Comparison of ENCODE assay signal across 7 cellular contexts in the genomic region with DNA sequence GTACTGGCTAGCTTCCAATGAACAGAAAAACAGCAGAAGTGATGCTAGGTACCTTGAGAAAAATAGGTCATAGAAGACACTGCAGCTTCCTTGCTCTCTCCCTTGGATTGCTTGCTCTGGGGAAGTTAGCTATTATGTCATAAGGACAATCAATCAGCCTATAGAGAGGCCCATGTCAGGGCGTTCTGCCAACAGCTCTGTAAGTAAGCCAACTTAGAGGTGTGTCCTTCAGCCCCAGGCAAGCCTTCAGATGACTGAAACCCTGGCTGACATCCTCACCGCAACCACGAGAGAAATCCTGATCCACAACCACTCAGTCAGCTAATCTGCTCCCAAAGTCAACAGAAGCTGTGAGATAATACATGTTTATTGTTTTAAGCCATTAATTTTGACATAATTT. TPM values are rescaled to one million over a fixed set of nuclear protein-coding genes. Genes with fewer than 3 reads are reported as not detected.
DNase-seq lines count a peak whose midpoint lies in the region; ATAC-seq, FAIRE-seq and TF ChIP-seq lines count a peak whose summit lies in the region.
"Not testable (repeated sequence)": the region's sequence is repeated elsewhere in the genome, so short reads cannot be mapped to it uniquely, and the experiment has no call there.

No MANE protein-coding gene starts in this region.

- not testable (repeated sequence) for FAIRE-seq in A549 (lab: Jason Lieb, UNC)

- CTCF ChIA-PET in A549 (lab: Yijun Ruan, JAX) = not testable (repeated sequence)

- not testable (repeated sequence) for H3K4me3 ChIP-seq in A549; MG63; RWPE2 (ENCODE audit: severe bottlenecking); brain microvascular endothelial cell (ENCODE audit: low read depth, low read length); right lobe of liver; transverse colon

- not testable (repeated sequence) for TF ChIP-seq CTCF in A549 (IDR thresholded peaks at IDR 0.05); RWPE2 (IDR thresholded peaks at IDR 0.05; ENCODE audit: poor library complexity, severe bottlenecking); brain microvascular endothelial cell (IDR thresholded peaks at IDR 0.05; ENCODE audit: low read depth, low read length, missing control alignments); right lobe of liver (IDR thresholded peaks at IDR 0.05); transverse colon (IDR thresholded peaks at IDR 0.05)

- TF ChIP-seq EP300 in A549 (IDR thresholded peaks at IDR 0.05); transverse colon (IDR thresholded peaks at IDR 0.05; ENCODE audit: low read depth): not testable (repeated sequence)

- 0 out of 3 replicates have a peak overlapping the region, but pooled peaks have one; percentile 32 for H3K4me2 ChIP-seq in A549

- H3K36me3 ChIP-seq in MG63; RWPE2 (ENCODE audit: low read depth); brain microvascular endothelial cell (replicated peaks); right lobe of liver; transverse colon: not testable (repeated sequence)

- intact Hi-C loops in Right ventricle myocardium superior (cut with DNase I); right lobe of liver (cut with DNase I); transverse colon (cut with DNase I; ENCODE audit: low total_unique reads): not testable (repeated sequence)

- POLR2A ChIA-PET in A549 (lab: Yijun Ruan, JAX) = not testable (repeated sequence)

- not testable (repeated sequence) for H3K27me3 ChIP-seq in MG63; RWPE2 (ENCODE audit: insufficient read depth, poor library complexity, severe bottlenecking); brain microvascular endothelial cell (replicated peaks); right lobe of liver; transverse colon

- peak; percentile 76 to 83 for ATAC-seq in A549
- ATAC-seq in RWPE2 (ENCODE audit: low read depth) = peak; percentile 64
- not testable (repeated sequence) for ATAC-seq in Right ventricle myocardium superior (ENCODE audit: poor library complexity)
- peak; percentile 73 to 93 (median 85) for ATAC-seq in right lobe of liver

- DNase-seq in A549 (ENCODE audit: low read depth in 1 of 2, low spot score in 1 of 2); RWPE2 (ENCODE audit: low spot score): not testable (repeated sequence)
- DNase-seq in MG63 = peak; percentile 62
- DNase-seq in brain microvascular endothelial cell = peak; percentile 24
- peak; percentile 37 for DNase-seq in Right ventricle myocardium superior
- peak in 2 of 3 donors; percentile 51 to 63 for DNase-seq in right lobe of liver
- peak; percentile 41 for DNase-seq in transverse colon

- H3K9me3 ChIP-seq in A549; MG63; RWPE2 (ENCODE audit: severe bottlenecking); right lobe of liver; transverse colon: not testable (repeated sequence)

- not testable (repeated sequence) for H3K4me1 ChIP-seq in A549; RWPE2 (ENCODE audit: insufficient read depth, poor library complexity, severe bottlenecking); right lobe of liver; transverse colon

- not testable (repeated sequence) for TF ChIP-seq RAD21 in A549 (conservative IDR thresholded peaks at IDR 0.05 in 1 of 2, IDR thresholded peaks at IDR 0.05 in 1 of 2)

- not testable (repeated sequence) for H3K27ac ChIP-seq in A549; RWPE2 (ENCODE audit: poor library complexity, severe bottlenecking); brain microvascular endothelial cell; right lobe of liver; transverse colon

- 57% methylated on average over 1 of the region's 3 CpGs for WGBS in A549 (ENCODE audit: missing lambda C conversion rate)
- WGBS in right lobe of liver (ENCODE audit: insufficient coverage, low coverage, low lambda C conversion rate, missing lambda C conversion rate) = no CpG with 5 or more reads among the region's 3 CpGs
- 40% methylated on average over 1 of the region's 3 CpGs; no CpG with 5 or more reads in 1 of the 2 donors for WGBS in transverse colon (ENCODE audit: low coverage in 1 of 2), 2 donors

- TF ChIP-seq POLR2A in A549 (IDR thresholded peaks at IDR 0.05; ENCODE audit: low read length); right lobe of liver (IDR thresholded peaks at IDR 0.05); transverse colon (IDR thresholded peaks at IDR 0.05): not testable (repeated sequence)

- in situ Hi-C loops in brain microvascular endothelial cell (cut with HindIII; ENCODE audit: low pct_ligation_motif_present, low sequenced_read_pairs); transverse colon (cut with MboI; ENCODE audit: low pct_ligation_motif_present in 1 of 4, low pct_unique_long_range_greater_than_20kb in 1 of 4, low sequenced_read_pairs in 3 of 4): not testable (repeated sequence)

RNA-seq across cellular contexts. Expression of gene PARG, which starts 58.0 kb away (rescaled TPM):
- polyA plus RNA-seq in A549 (2011; rRNA removed) (22.7 and 23.2 TPM in 2 replicates), A549 (2017; fragmentation: RNase III; extraction: RNeasy Plus Mini Kit Qiagen cat#74134 plus additional on column Dnase treatment) (22.5 to 24.0 TPM (median 22.6 TPM) in 3 replicates)
- polyA plus RNA-seq in A549 (2012; cell fraction: cytosol; rRNA removed) = 8.1 and 9.7 TPM in 2 replicates
- polyA plus RNA-seq in A549 (2012; cell fraction: nucleus; rRNA removed) = 8.7 and 11.8 TPM in 2 replicates
- polyA minus RNA-seq in A549 (2011; rRNA and poly(A)+ RNA removed) = 25.5 and 30.3 TPM in 2 replicates
- 12.0 and 19.3 TPM in 2 replicates for total RNA-seq in MG63 (2014; rRNA removed; shearing (Covaris generic); ENCODE audit: low replicate concordance)
- total RNA-seq in Right ventricle myocardium superior (20.1 TPM), right lobe of liver (10 to 100 TPM in 3 of 6 experiments, 1 to 10 TPM in 3; 9.4 to 14.1 (median 10.0) TPM), transverse colon (10 to 100 TPM in 3 of 4 donors, 1 to 10 TPM in 1; 9.7 to 30.8 (median 24.7) TPM)

RNA-seq across cellular contexts. Expression of gene TIMM23B, which starts 58.0 kb away (rescaled TPM):
- polyA plus RNA-seq in A549 (2011; rRNA removed) = 22.9 and 28.5 TPM in 2 replicates
- polyA plus RNA-seq in A549 (2012; cell fraction: cytosol; rRNA removed) = 11.8 and 13.0 TPM in 2 replicates
- 17.2 and 24.2 TPM in 2 replicates for polyA plus RNA-seq in A549 (2012; cell fraction: nucleus; rRNA removed)
- 12.9 to 15.3 TPM (median 14.8 TPM) in 3 replicates for polyA plus RNA-seq in A549 (2017; fragmentation: RNase III; extraction: RNeasy Plus Mini Kit Qiagen cat#74134 plus additional on column Dnase treatment)
- 16.0 and 17.2 TPM in 2 replicates for polyA minus RNA-seq in A549 (2011; rRNA and poly(A)+ RNA removed)
- 9.9 and 13.8 TPM in 2 replicates for total RNA-seq in MG63 (2014; rRNA removed; shearing (Covaris generic); ENCODE audit: low replicate concordance)
- 13.5 TPM for total RNA-seq in Right ventricle myocardium superior
- total RNA-seq in right lobe of liver = 10 to 100 TPM in 2 of 6 experiments, 1 to 10 TPM in 4; 5.5 to 11.2 (median 9.7) TPM
- total RNA-seq in transverse colon = 10 to 100 TPM; 11.9 to 41.4 (median 24.0) TPM
